ENCODE assay signal across 13 cellular contexts in genomic region chr7:50367098-50367497, GRCh38.
A peak's percentile ranks its signal among the peaks of the same experiment; 100 is the strongest.
DNase-seq lines count a peak whose midpoint lies in the region; ATAC-seq and TF ChIP-seq lines count a peak whose summit lies in the region.
"Had no signal": no experiment of that assay in that cellular context is flagged by ENCODE, and none has a peak within 500 bp of the region (broad histone marks: within the 10 kb centered on the region; RNA-seq: fewer than 3 reads in every experiment).

No MANE protein-coding gene starts in this region.

- no peaks in the 10 kb centered on the region for H3K27me3 ChIP-seq in effector memory CD4-positive, alpha-beta T cell (replicated peaks; ENCODE audit: control insufficient read depth, insufficient read depth, low read length, poor library complexity, severe bottlenecking)
- H3K27me3 ChIP-seq in smooth muscle cell (ENCODE audit: low read depth), result peaks cover 41% of the 10 kb centered on the region

- H3F3A ChIP-seq in smooth muscle cell (ENCODE audit: low read depth), result no peaks in the 10 kb centered on the region

- H3K9me3 Mint-ChIP-seq in T-helper 2 cell treated with Interferon-gamma antibody and Interleukin-4, amounts not matched to agents 5 μg/mL and 100 μg/mL, for 36 hours, result no peaks in the 10 kb centered on the region

- peak in 4 of 6 experiments; percentile 11 to 41 (median 33) for DNase-seq in stimulated activated naive CD4-positive, alpha-beta T cell (lab: John Stamatoyannopoulos, UW)
- no peak for DNase-seq in stimulated activated naive CD4-positive, alpha-beta T cell treated with Interleukin-2 at 50 U/mL for 16 hours (lab: John Stamatoyannopoulos, UW)
- DNase-seq in T-helper 2 cell treated with Interferon-gamma antibody and Interleukin-4, amounts not matched to agents 5 μg/mL and 100 μg/mL, for 36 hours (ENCODE audit: low spot score), result peak; percentile 59
- no peak for DNase-seq in effector memory CD4-positive, alpha-beta T cell
- DNase-seq in SW480 (ENCODE audit: low spot score) (no peak), DMS153 (lab: John Stamatoyannopoulos, UW) (no peak), smooth muscle cell (lab: John Stamatoyannopoulos, UW; ENCODE audit: unreplicated experiment) (no peak)
- DNase-seq: foreskin melanocyte, NCI-H187, NCI-H446 treated with DMSO at 0.1 percent for 48 hours, posterior cingulate gyrus, small intestine had no signal

- H4K20me1 ChIP-seq in smooth muscle cell (ENCODE audit: low read depth), result no peaks in the 10 kb centered on the region

- H3K36me3 ChIP-seq in effector memory CD4-positive, alpha-beta T cell (ENCODE audit: control insufficient read depth, insufficient read depth, low read length), result peaks cover 62% of the 10 kb centered on the region
- H3K36me3 ChIP-seq in smooth muscle cell (ENCODE audit: low read depth), result no peaks in the 10 kb centered on the region

- WGBS in smooth muscle cell (ENCODE audit: low lambda C conversion rate), result 67% methylated on average over 2 of the region's 2 CpGs

- peaks cover 81% of the 10 kb centered on the region for H3K4me1 ChIP-seq in effector memory CD4-positive, alpha-beta T cell (ENCODE audit: control insufficient read depth, insufficient read depth, low read length, poor library complexity, severe bottlenecking)
- no peaks in the 10 kb centered on the region for H3K4me1 ChIP-seq in smooth muscle cell (ENCODE audit: low read depth)

- H3K79me2 ChIP-seq in smooth muscle cell (ENCODE audit: low read depth), result no peaks in the 10 kb centered on the region

- peaks cover 91% of the 10 kb centered on the region for H3K4me1 Mint-ChIP-seq in T-helper 2 cell treated with Interferon-gamma antibody and Interleukin-4, amounts not matched to agents 5 μg/mL and 100 μg/mL, for 36 hours (ENCODE audit: low read depth)

- H3K4me2 ChIP-seq in smooth muscle cell, result no peak overlapping the region

- H3K4me3 ChIP-seq in effector memory CD4-positive, alpha-beta T cell (ENCODE audit: insufficient read depth, low read depth, low read length, poor library complexity, severe bottlenecking), result no peak overlapping the region
- no peak overlapping the region for H3K4me3 ChIP-seq in smooth muscle cell

- peak overlapping the region; percentile 65 for H3K27ac ChIP-seq in effector memory CD4-positive, alpha-beta T cell (ENCODE audit: insufficient read depth, low read length, poor library complexity, severe bottlenecking)
- H3K27ac ChIP-seq in smooth muscle cell (ENCODE audit: low read depth), result no peak overlapping the region

- no peaks in the 10 kb centered on the region for H3K9me3 ChIP-seq in effector memory CD4-positive, alpha-beta T cell (ENCODE audit: control insufficient read depth, low read length)
- H3K9me3 ChIP-seq in smooth muscle cell (replicated peaks; ENCODE audit: low read depth), result no peaks in the 10 kb centered on the region

- H3K4me3 Mint-ChIP-seq in T-helper 2 cell treated with Interferon-gamma antibody and Interleukin-4, amounts not matched to agents 5 μg/mL and 100 μg/mL, for 36 hours, result peak overlapping the region; percentile 63

- peak overlapping the region; percentile 83 for H3K27ac Mint-ChIP-seq in T-helper 2 cell treated with Interferon-gamma antibody and Interleukin-4, amounts not matched to agents 5 μg/mL and 100 μg/mL, for 36 hours

- TF ChIP-seq CTCF in smooth muscle cell (IDR thresholded peaks at IDR 0.05; ENCODE audit: borderline replicate concordance, insufficient read depth, poor library complexity, severe bottlenecking), result no peak

- H3K27me3 Mint-ChIP-seq in T-helper 2 cell treated with Interferon-gamma antibody and Interleukin-4, amounts not matched to agents 5 μg/mL and 100 μg/mL, for 36 hours (ENCODE audit: low read depth), result no peaks in the 10 kb centered on the region

- H3K9ac ChIP-seq in smooth muscle cell (ENCODE audit: low read depth), result no peak overlapping the region

- ATAC-seq in HG03469 (IDR thresholded peaks at IDR 0.05; ENCODE audit: unreplicated experiment), result no peak

- no peak overlapping the region for H2AFZ ChIP-seq in smooth muscle cell (ENCODE audit: low read depth)

- H3K36me3 Mint-ChIP-seq in T-helper 2 cell treated with Interferon-gamma antibody and Interleukin-4, amounts not matched to agents 5 μg/mL and 100 μg/mL, for 36 hours (ENCODE audit: low read depth), result peaks cover 82% of the 10 kb centered on the region

Comparison
In these comparisons a context has a peak if more than half of its experiments do, and no peak if none do; other contexts are left out.
1. DNase-seq: peak in stimulated activated naive CD4-positive, alpha-beta T cell (4 of 6) and T-helper 2 cell treated with Interferon-gamma antibody and Interleukin-4, amounts not matched to agents 5 μg/mL and 100 μg/mL, for 36 hours (single experiment); none in stimulated activated naive CD4-positive, alpha-beta T cell treated with Interleukin-2 at 50 U/mL for 16 hours (single experiment), effector memory CD4-positive, alpha-beta T cell (0 of 3), SW480 (single experiment), DMS153 (single experiment) and smooth muscle cell (single experiment).